In genomic region chr10:102311025-102311420, GRCh38 we compare ENCODE assay signal across 19 cellular contexts.
DNase-seq lines count a peak whose midpoint lies in the region; ATAC-seq, FAIRE-seq and TF ChIP-seq lines count a peak whose summit lies in the region.
"Had no signal": no experiment of that assay in that cellular context is flagged by ENCODE, and none has a peak within 500 bp of the region (broad histone marks: within the 10 kb centered on the region; RNA-seq: fewer than 3 reads in every experiment).

No MANE protein-coding gene starts in this region.

- BruUV-seq in IMR-90 (replicated peaks; lab: Mats Ljungman, UMichigan) (no TSS peak), endothelial cell of umbilical vein (replicated peaks; lab: Mats Ljungman, UMichigan) (no TSS peak)

- H3K9ac ChIP-seq in IMR-90 (ENCODE audit: low read depth, low read length) (no peak overlapping the region), endothelial cell of umbilical vein (replicated peaks; ENCODE audit: extremely low read depth, insufficient read depth, low read length) (no peak overlapping the region)

- H3K27ac Mint-ChIP-seq in CD4-positive, CD25-positive, alpha-beta regulatory T cell, result peak overlapping the region in 2 of 3 donors; percentile 43 to 50
- peak overlapping the region; percentile 73 for H3K27ac Mint-ChIP-seq in osteocyte (ENCODE audit: unreplicated experiment)
- H3K27ac Mint-ChIP-seq: natural killer cell treated with Interleukin-12 subunit alpha and Interleukin-12 subunit beta and Interleukin-15 and Interleukin-18, amount 100 ng/mL, for 72 hours had no signal

- H2AFZ ChIP-seq in IMR-90 (replicated peaks; ENCODE audit: low read length, poor library complexity) (no peak overlapping the region), endothelial cell of umbilical vein (ENCODE audit: low read depth, low read length) (no peak overlapping the region)

- no peak overlapping the region for H4K5ac ChIP-seq in IMR-90 (ENCODE audit: low read depth, low read length)

- TF ChIP-seq POLR2A in IMR-90 (IDR thresholded peaks at IDR 0.05; ENCODE audit: low read depth, low read length) (no peak), endothelial cell of umbilical vein (IDR thresholded peaks at IDR 0.05; ENCODE audit: low read depth, low read length) (no peak)

- in situ Hi-C loops in IMR-90 (cut with MboI; ENCODE audit: low sequenced_read_pairs), result no loop called here

- H3K27me3 Mint-ChIP-seq in CD4-positive, CD25-positive, alpha-beta regulatory T cell, result no peaks in the 10 kb centered on the region
- H3K27me3 Mint-ChIP-seq in osteocyte (ENCODE audit: unreplicated experiment), result no peaks in the 10 kb centered on the region
- H3K27me3 Mint-ChIP-seq: natural killer cell treated with Interleukin-12 subunit alpha and Interleukin-12 subunit beta and Interleukin-15 and Interleukin-18, amount 100 ng/mL, for 72 hours had no signal

- H2AK5ac ChIP-seq in IMR-90 (ENCODE audit: low read depth, low read length), result peak overlapping the region; percentile 55; the same call in 1 of the 2 replicates

- CTCF ChIA-PET in IMR-90 (lab: Yijun Ruan, JAX) (interaction anchor here (0.6 to 1.1 kb wide), 2 partner anchors 88 to 141 kb away, joined by 3 read pairs; no protein-coding TSS in a partner anchor), endothelial cell of umbilical vein (lab: Charles Lee) (interaction anchor here (0.9 to 5.7 kb wide), 3 partner anchors 11 to 80 kb away, joined by 3 to 48 read pairs (median 6); no protein-coding TSS in a partner anchor)

- H3K23ac ChIP-seq in IMR-90 (ENCODE audit: low read depth, low read length), result peak overlapping the region; percentile 11; the same call in 1 of the 2 replicates

- DNase-seq in CD4-positive, CD25-positive, alpha-beta regulatory T cell, result no peak
- DNase-seq in IMR-90 (peak; percentile 51), endothelial cell of umbilical vein (ENCODE audit: low read depth, low spot score) (no peak), osteocyte (ENCODE audit: extremely low spot score, unreplicated experiment) (no peak), SW 1271 (lab: John Stamatoyannopoulos, UW) (no peak), NK-92 (lab: John Stamatoyannopoulos, UW; ENCODE audit: unreplicated experiment) (no peak), DMS53 (lab: John Stamatoyannopoulos, UW) (no peak), HT-29 (ENCODE audit: low spot score) (no peak)
- DNase-seq: activated CD4-positive, alpha-beta T cell treated with anti-CD3 and anti-CD28 coated beads for 48 hours; adrenal gland; hippocampal formation; left cardiac atrium; NCI-H1048; stimulated activated CD4-positive, alpha-beta T cell treated with anti-CD3 and anti-CD28 coated beads, Interleukin-4, amount 100 ng/mL, for 4 hours; tibial artery had no signal

- H2AK9ac ChIP-seq in IMR-90 (replicated peaks; ENCODE audit: low read depth, low read length, poor library complexity), result no peak overlapping the region

- H3K56ac ChIP-seq in IMR-90 (ENCODE audit: extremely low read depth, insufficient read depth, low read length), result no peak overlapping the region

- dilution Hi-C loops in IMR-90 (cut with HindIII; ENCODE audit: low sequenced_read_pairs, unreplicated experiment) (no loop called here), endothelial cell of umbilical vein (cut with MboI; ENCODE audit: extremely low pct_ligation_motif_present, low sequenced_read_pairs) (no loop called here)

- intact Hi-C loops in IMR-90 (cut with micrococcal nuclease), result no loop called here
- intact Hi-C loops in endothelial cell of umbilical vein (cut with micrococcal nuclease), result no loop called here

- POLR2A ChIA-PET in IMR-90 (lab: Charles Lee; ENCODE audit: unreplicated experiment) (no interaction called here), endothelial cell of umbilical vein (lab: Charles Lee) (no interaction called here)

- H3K27me3 ChIP-seq in CD4-positive, CD25-positive, alpha-beta regulatory T cell (ENCODE audit: control insufficient read depth, insufficient read depth, low read length), result no peaks in the 10 kb centered on the region
- no peaks in the 10 kb centered on the region for H3K27me3 ChIP-seq in IMR-90 (ENCODE audit: control insufficient read depth, insufficient read depth, low read length)
- no peaks in the 10 kb centered on the region for H3K27me3 ChIP-seq in endothelial cell of umbilical vein (ENCODE audit: control insufficient read depth in 2 of 2, insufficient read depth in 2 of 2, low read length in 2 of 2)
- H3K27me3 ChIP-seq: adrenal gland, tibial artery had no signal

- H4K20me1 ChIP-seq in IMR-90 (ENCODE audit: insufficient read depth, low read length) (peaks cover 47% of the 10 kb centered on the region), endothelial cell of umbilical vein (replicated peaks; ENCODE audit: control insufficient read depth, extremely low read depth, insufficient read depth, low read length) (peaks cover 4% of the 10 kb centered on the region)

- H2BK15ac ChIP-seq in IMR-90 (ENCODE audit: low read depth, low read length), result peak overlapping the region; percentile 33; the same call in 1 of the 3 replicates

- H3K36me3 Mint-ChIP-seq in CD4-positive, CD25-positive, alpha-beta regulatory T cell, result peaks cover 16% of the 10 kb centered on the region
- peaks cover 5% of the 10 kb centered on the region for H3K36me3 Mint-ChIP-seq in osteocyte (ENCODE audit: unreplicated experiment)
- H3K36me3 Mint-ChIP-seq: natural killer cell treated with Interleukin-12 subunit alpha and Interleukin-12 subunit beta and Interleukin-15 and Interleukin-18, amount 100 ng/mL, for 72 hours had no signal

- H2BK20ac ChIP-seq in IMR-90 (ENCODE audit: low read depth, low read length), result peak overlapping the region; percentile 70

- H3K36me3 ChIP-seq in CD4-positive, CD25-positive, alpha-beta regulatory T cell (ENCODE audit: control insufficient read depth, insufficient read depth, low read length), result peaks cover 7% of the 10 kb centered on the region
- H3K36me3 ChIP-seq in IMR-90 (ENCODE audit: control insufficient read depth, insufficient read depth, low read length) (peaks cover 2% of the 10 kb centered on the region; the same call in 1 of the 2 replicates), endothelial cell of umbilical vein (ENCODE audit: control insufficient read depth in 2 of 2, extremely low read depth in 1 of 2, insufficient read depth in 2 of 2, low read length in 2 of 2) (no peaks in the 10 kb centered on the region)
- H3K36me3 ChIP-seq: adrenal gland had no signal

- FAIRE-seq in endothelial cell of umbilical vein (lab: Jason Lieb, UNC), result no peak

- no peak overlapping the region for H3K4me3 ChIP-seq in CD4-positive, CD25-positive, alpha-beta regulatory T cell (ENCODE audit: low read depth, low read length)
- H3K4me3 ChIP-seq in IMR-90 (ENCODE audit: insufficient read depth, low read depth, low read length) (no peak overlapping the region), endothelial cell of umbilical vein (replicated peaks in 1 of 3; ENCODE audit: insufficient read depth in 1 of 3, low read depth in 1 of 3, low read length in 3 of 3) (no peak overlapping the region)
- H3K4me3 ChIP-seq: adrenal gland, coronary artery, tibial artery had no signal

- H3K18ac ChIP-seq in IMR-90 (ENCODE audit: low read depth, low read length), result 0 out of 2 replicates have a peak overlapping the region, but pooled peaks have one; percentile 5

- H3K4me1 ChIP-seq in CD4-positive, CD25-positive, alpha-beta regulatory T cell (ENCODE audit: control insufficient read depth, insufficient read depth, low read length, poor library complexity, severe bottlenecking), result no peaks in the 10 kb centered on the region
- H3K4me1 ChIP-seq in IMR-90 (ENCODE audit: control insufficient read depth, insufficient read depth, low read length) (peaks cover 25% of the 10 kb centered on the region), endothelial cell of umbilical vein (ENCODE audit: control insufficient read depth, extremely low read depth, insufficient read depth, low read length) (peaks cover 16% of the 10 kb centered on the region)

- no peak for ATAC-seq in CD4-positive, CD25-positive, alpha-beta regulatory T cell (ENCODE audit: low read depth in 2 of 2)
- ATAC-seq in IMR-90 (ENCODE audit: low read depth), result peak; percentile 57
- ATAC-seq: esophagus mucosa; natural killer cell treated with Interleukin-12 subunit alpha and Interleukin-12 subunit beta and Interleukin-15 and Interleukin-18, amount 100 ng/mL, for 72 hours; sciatic nerve had no signal

- no peak overlapping the region for H3K4me3 Mint-ChIP-seq in CD4-positive, CD25-positive, alpha-beta regulatory T cell
- H3K4me3 Mint-ChIP-seq in osteocyte (ENCODE audit: unreplicated experiment), result no peak overlapping the region
- H3K4me3 Mint-ChIP-seq: natural killer cell treated with Interleukin-12 subunit alpha and Interleukin-12 subunit beta and Interleukin-15 and Interleukin-18, amount 100 ng/mL, for 72 hours had no signal

- H3K9me1 ChIP-seq in IMR-90 (ENCODE audit: insufficient read depth, low read length) (peaks cover 33% of the 10 kb centered on the region), endothelial cell of umbilical vein (replicated peaks; ENCODE audit: control insufficient read depth, extremely low read depth, insufficient read depth, low read length) (no peaks in the 10 kb centered on the region)

- peak overlapping the region; percentile 61 for H3K14ac ChIP-seq in IMR-90 (replicated peaks; ENCODE audit: low read depth, low read length)

- peak overlapping the region; percentile 29 for H3K4me2 ChIP-seq in IMR-90 (ENCODE audit: low read depth, low read length)
- peak overlapping the region; percentile 14 for H3K4me2 ChIP-seq in endothelial cell of umbilical vein (ENCODE audit: insufficient read depth, low read length)

- peaks cover 26 to 49% (median 32%) of the 10 kb centered on the region in 4 donors for H3K4me1 Mint-ChIP-seq in CD4-positive, CD25-positive, alpha-beta regulatory T cell
- peaks cover 44% of the 10 kb centered on the region for H3K4me1 Mint-ChIP-seq in osteocyte (ENCODE audit: unreplicated experiment)

- no peaks in the 10 kb centered on the region for H3K9me3 ChIP-seq in CD4-positive, CD25-positive, alpha-beta regulatory T cell (ENCODE audit: control insufficient read depth in 2 of 2, low read length in 2 of 2)
- H3K9me3 ChIP-seq in IMR-90 (ENCODE audit: control insufficient read depth, insufficient read depth, low read length) (no peaks in the 10 kb centered on the region), endothelial cell of umbilical vein (replicated peaks; ENCODE audit: control insufficient read depth, insufficient read depth, low read length) (no peaks in the 10 kb centered on the region)
- H3K9me3 ChIP-seq: adrenal gland, tibial artery had no signal

- peak overlapping the region; percentile 69 for H2BK5ac ChIP-seq in IMR-90 (ENCODE audit: low read depth, low read length, poor library complexity, severe bottlenecking)

- WGBS in IMR-90 (ENCODE audit: extremely low coverage in 2 of 2, insufficient read length in 1 of 2), 2 experiments, result 100% methylated on average over 2 of the region's 3 CpGs; no CpG with 5 or more reads in 1 of the 2 experiments

- H2BK120ac ChIP-seq in IMR-90 (ENCODE audit: low read depth, low read length), result peak overlapping the region; percentile 77

- peaks cover 0 to 1% (median 0%) of the 10 kb centered on the region in 7 donors for H3K9me3 Mint-ChIP-seq in CD4-positive, CD25-positive, alpha-beta regulatory T cell
- H3K9me3 Mint-ChIP-seq in osteocyte (ENCODE audit: unreplicated experiment), result no peaks in the 10 kb centered on the region
- H3K9me3 Mint-ChIP-seq: natural killer cell treated with Interleukin-12 subunit alpha and Interleukin-12 subunit beta and Interleukin-15 and Interleukin-18, amount 100 ng/mL, for 72 hours had no signal

- TF ChIP-seq RAD21 in IMR-90 (IDR thresholded peaks at IDR 0.05; ENCODE audit: low read length), result no peak

- peaks cover 48% of the 10 kb centered on the region for H3K79me2 ChIP-seq in endothelial cell of umbilical vein (ENCODE audit: control insufficient read depth, insufficient read depth, low read length)

- 0 out of 4 replicates have a peak overlapping the region, but pooled peaks of 1 of the 2 experiments have one; percentile 34 for H4K8ac ChIP-seq in IMR-90 (ENCODE audit: low read depth in 2 of 2, low read length in 2 of 2)

- peaks cover 47 to 80% of the 10 kb centered on the region in 2 experiments for H3K79me1 ChIP-seq in IMR-90 (ENCODE audit: low read depth in 1 of 2, low read length in 2 of 2)

- TF ChIP-seq CTCF in IMR-90 (conservative IDR thresholded peaks at IDR 0.05; ENCODE audit: low read depth, low read length) (no peak), endothelial cell of umbilical vein (IDR thresholded peaks at IDR 0.05; ENCODE audit: extremely low read depth in 1 of 2, insufficient read depth in 1 of 2, low read depth in 1 of 2, low read length in 2 of 2) (no peak), osteocyte (IDR thresholded peaks at IDR 0.05) (no peak)

- peak overlapping the region; percentile 22; the same call in 1 of the 2 replicates for H4K91ac ChIP-seq in IMR-90 (ENCODE audit: insufficient read depth, low read depth, low read length)

- H3K4ac ChIP-seq in IMR-90 (ENCODE audit: low read depth, low read length), result peak overlapping the region; percentile 47

- H3K27ac ChIP-seq in CD4-positive, CD25-positive, alpha-beta regulatory T cell (ENCODE audit: insufficient read depth, low read length, poor library complexity, severe bottlenecking), result no peak overlapping the region
- H3K27ac ChIP-seq in IMR-90 (ENCODE audit: insufficient read depth, low read length) (peak overlapping the region; percentile 49; the same call in 1 of the 2 replicates), endothelial cell of umbilical vein (ENCODE audit: insufficient read depth, low read depth, low read length) (peak overlapping the region; percentile 41)
- H3K27ac ChIP-seq: coronary artery, tibial artery had no signal
